Comparison of ENCODE assay signal across 30 cellular contexts in genomic region chr1:102842606-102843005, GRCh38.
"Had no signal": no experiment of that assay in that cellular context is flagged by ENCODE, and none has a peak within 500 bp of the region (broad histone marks: within the 10 kb centered on the region; RNA-seq: fewer than 3 reads in every experiment).

No MANE protein-coding gene starts in this region.

- H3K36me3 ChIP-seq: esophagus squamous epithelium, ovary, prostate gland, sigmoid colon, upper lobe of left lung had no signal

- H3K36me3 Mint-ChIP-seq: activated naive CD4-positive, alpha-beta T cell treated with anti-CD3 and anti-CD28 coated beads, Interleukin-2, amount 10 ng/mL, durations not matched to agents 7 days and 5 days; naive B cell; stimulated activated memory B cell treated with anti-CD40 and anti-IgM and Interleukin-4, amounts not matched to agents 10 μg/mL and 1 μg/mL and 100 μg/mL, for 72 hours had no signal

- H3K4me1 Mint-ChIP-seq: activated CD4-positive, alpha-beta memory T cell treated with anti-CD3 and anti-CD28 coated beads, Interleukin-2, amount 10 ng/mL, durations not matched to agents 7 days and 5 days; activated CD4-positive, alpha-beta T cell treated with anti-CD3 and anti-CD28 coated beads, Interleukin-2, amount 10 ng/mL, durations not matched to agents 7 days and 5 days; activated naive CD4-positive, alpha-beta T cell treated with anti-CD3 and anti-CD28 coated beads, Interleukin-2, amount 10 ng/mL, durations not matched to agents 7 days and 5 days; naive B cell; stimulated activated memory B cell treated with anti-CD40 and anti-IgM and Interleukin-4, amounts not matched to agents 10 μg/mL and 1 μg/mL and 100 μg/mL, for 72 hours; stimulated activated naive CD8-positive, alpha-beta T cell treated with anti-CD3 and anti-CD28 coated beads, Interleukin-15, amount 100 ng/mL, for 72 hours had no signal

- DNase-seq: activated CD4-positive, alpha-beta memory T cell treated with anti-CD3 and anti-CD28 coated beads, Interleukin-2, amount 10 ng/mL, durations not matched to agents 7 days and 5 days; activated CD4-positive, alpha-beta T cell treated with anti-CD3 and anti-CD28 coated beads, Interleukin-2, amount 10 ng/mL, durations not matched to agents 7 days and 5 days; activated CD4-positive, CD25-positive, alpha-beta regulatory T cell treated with anti-CD3 and anti-CD28 coated beads, Interleukin-2, amount 50 U/mL, for 72 hours; activated CD8-positive, alpha-beta memory T cell treated with anti-CD3 and anti-CD28 coated beads, Interleukin-2, amount 50 U/mL, for 48 hours; activated gamma-delta T cell; activated naive CD4-positive, alpha-beta T cell treated with anti-CD3 and anti-CD28 coated beads, Interleukin-2, amount 10 ng/mL, durations not matched to agents 7 days and 5 days; activated T-cell treated with anti-CD3 and anti-CD28 coated beads, Interleukin-2, amount 50 U/mL, for 24 hours; amniotic stem cell; caudate nucleus; esophagus squamous epithelium; islet precursor cell; left ventricle myocardium superior; naive B cell; ovary; retina; sigmoid colon; stimulated activated CD4-positive, alpha-beta T cell treated with anti-CD3 and anti-CD28 coated beads, Interleukin-1b, Interleukin-23, amount 100 ng/mL, for 48 hours; stimulated activated CD4-positive, alpha-beta T cell treated with anti-CD3 and anti-CD28 coated beads, Interleukin-4, amount 100 ng/mL, for 4 hours; stimulated activated CD8-positive, alpha-beta memory T cell treated with anti-CD3 and anti-CD28 coated beads, Interleukin-4, amount 100 ng/mL, for 48 hours; stimulated activated naive CD8-positive, alpha-beta T cell treated with anti-CD3 and anti-CD28 coated beads, Interleukin-15, amount 100 ng/mL, for 72 hours; substantia nigra; T-helper 1 cell; upper lobe of left lung had no signal

- H3K4me3 ChIP-seq: esophagus squamous epithelium, ovary, prostate gland, sigmoid colon, smooth muscle cell, upper lobe of left lung had no signal

- H3K9me3 ChIP-seq: ovary, prostate gland, sigmoid colon, upper lobe of left lung had no signal

- H3K27ac ChIP-seq: epithelial cell of prostate, esophagus squamous epithelium, ovary, prostate gland, sigmoid colon, upper lobe of left lung, VCaP had no signal

- H3K4me1 ChIP-seq: esophagus squamous epithelium, prostate gland, sigmoid colon, upper lobe of left lung had no signal

- H3K27ac Mint-ChIP-seq: activated CD4-positive, alpha-beta memory T cell treated with anti-CD3 and anti-CD28 coated beads, Interleukin-2, amount 10 ng/mL, durations not matched to agents 7 days and 5 days; activated CD4-positive, alpha-beta T cell treated with anti-CD3 and anti-CD28 coated beads, Interleukin-2, amount 10 ng/mL, durations not matched to agents 7 days and 5 days; activated naive CD4-positive, alpha-beta T cell treated with anti-CD3 and anti-CD28 coated beads, Interleukin-2, amount 10 ng/mL, durations not matched to agents 7 days and 5 days; activated T-cell treated with anti-CD3 and anti-CD28 coated beads, Interleukin-2, amount 50 U/mL, for 24 hours; dendritic cell treated with granulocyte-macrophage colony-stimulating factor and Interleukin-4, amounts not matched to agents 40 ng/mL and 50 ng/mL, for 4 days; naive B cell; stimulated activated memory B cell treated with anti-CD40 and anti-IgM and Interleukin-4, amounts not matched to agents 10 μg/mL and 1 μg/mL and 100 μg/mL, for 72 hours; stimulated activated naive CD8-positive, alpha-beta T cell treated with anti-CD3 and anti-CD28 coated beads, Interleukin-15, amount 100 ng/mL, for 72 hours; T-helper 2 cell treated with Interferon-gamma antibody and Interleukin-4, amounts not matched to agents 5 μg/mL and 100 μg/mL, for 36 hours had no signal

- H3K4me2 ChIP-seq: smooth muscle cell had no signal

- H3K4me3 Mint-ChIP-seq: activated CD4-positive, alpha-beta memory T cell treated with anti-CD3 and anti-CD28 coated beads, Interleukin-2, amount 10 ng/mL, durations not matched to agents 7 days and 5 days; activated CD4-positive, alpha-beta T cell treated with anti-CD3 and anti-CD28 coated beads, Interleukin-2, amount 10 ng/mL, durations not matched to agents 7 days and 5 days; activated naive CD4-positive, alpha-beta T cell treated with anti-CD3 and anti-CD28 coated beads, Interleukin-2, amount 10 ng/mL, durations not matched to agents 7 days and 5 days; activated T-cell treated with anti-CD3 and anti-CD28 coated beads, Interleukin-2, amount 50 U/mL, for 24 hours; dendritic cell treated with granulocyte-macrophage colony-stimulating factor and Interleukin-4, amounts not matched to agents 40 ng/mL and 50 ng/mL, for 4 days; naive B cell; stimulated activated memory B cell treated with anti-CD40 and anti-IgM and Interleukin-4, amounts not matched to agents 10 μg/mL and 1 μg/mL and 100 μg/mL, for 72 hours; stimulated activated naive CD8-positive, alpha-beta T cell treated with anti-CD3 and anti-CD28 coated beads, Interleukin-15, amount 100 ng/mL, for 72 hours; T-helper 2 cell treated with Interferon-gamma antibody and Interleukin-4, amounts not matched to agents 5 μg/mL and 100 μg/mL, for 36 hours had no signal

- ATAC-seq: left ventricle myocardium superior; stimulated activated memory B cell treated with anti-CD40 and anti-IgM and Interleukin-4, amounts not matched to agents 10 μg/mL and 1 μg/mL and 100 μg/mL, for 72 hours; stimulated activated naive CD8-positive, alpha-beta T cell treated with anti-CD3 and anti-CD28 coated beads, Interleukin-15, amount 100 ng/mL, for 72 hours had no signal

- H3K27me3 ChIP-seq: esophagus squamous epithelium, ovary, sigmoid colon, upper lobe of left lung had no signal

- H3K27me3 Mint-ChIP-seq: activated CD4-positive, alpha-beta memory T cell treated with anti-CD3 and anti-CD28 coated beads, Interleukin-2, amount 10 ng/mL, durations not matched to agents 7 days and 5 days; activated CD4-positive, alpha-beta T cell treated with anti-CD3 and anti-CD28 coated beads, Interleukin-2, amount 10 ng/mL, durations not matched to agents 7 days and 5 days; activated naive CD4-positive, alpha-beta T cell treated with anti-CD3 and anti-CD28 coated beads, Interleukin-2, amount 10 ng/mL, durations not matched to agents 7 days and 5 days; activated T-cell treated with anti-CD3 and anti-CD28 coated beads, Interleukin-2, amount 50 U/mL, for 24 hours; dendritic cell treated with granulocyte-macrophage colony-stimulating factor and Interleukin-4, amounts not matched to agents 40 ng/mL and 50 ng/mL, for 4 days; naive B cell; stimulated activated memory B cell treated with anti-CD40 and anti-IgM and Interleukin-4, amounts not matched to agents 10 μg/mL and 1 μg/mL and 100 μg/mL, for 72 hours; stimulated activated naive CD8-positive, alpha-beta T cell treated with anti-CD3 and anti-CD28 coated beads, Interleukin-15, amount 100 ng/mL, for 72 hours had no signal
